24 cellular contexts compared by ENCODE assay signal in genomic region chr4:156924774-156925173, GRCh38. TPM values are rescaled to one million over a fixed set of nuclear protein-coding genes. Genes with fewer than 3 reads are reported as not detected.
DNase-seq lines count a peak whose midpoint lies in the region; ATAC-seq and TF ChIP-seq lines count a peak whose summit lies in the region.
"Had no signal": no experiment of that assay in that cellular context is flagged by ENCODE, and none has a peak within 500 bp of the region (broad histone marks: within the 10 kb centered on the region; RNA-seq: fewer than 3 reads in every experiment).

No MANE protein-coding gene starts in this region.

- H3F3A ChIP-seq in SK-N-SH (replicated peaks; ENCODE audit: insufficient read depth) (peaks cover 4% of the 10 kb centered on the region), GM23338 (replicated peaks; ENCODE audit: low read depth) (no peaks in the 10 kb centered on the region)

- H3K36me3 Mint-ChIP-seq in GM23338 (ENCODE audit: low read depth): 0 out of 3 replicates have a peak, but pooled peaks cover 5% of the 10 kb centered on the region
- H3K36me3 Mint-ChIP-seq in naive thymus-derived CD8-positive, alpha-beta T cell: no peaks in the 10 kb centered on the region
- H3K36me3 Mint-ChIP-seq: CD8-positive, alpha-beta memory T cell had no signal

- TF ChIP-seq RAD21 in SK-N-SH (IDR thresholded peaks at IDR 0.05; ENCODE audit: low read length): no peak

- H3K79me2 ChIP-seq in SK-N-SH (ENCODE audit: insufficient read depth): peaks cover 99% of the 10 kb centered on the region
- no peaks in the 10 kb centered on the region for H3K79me2 ChIP-seq in GM23338 (replicated peaks; ENCODE audit: insufficient read depth)

- peaks cover 0 to 8% of the 10 kb centered on the region in 2 experiments for H3K36me3 ChIP-seq in SK-N-SH (replicated peaks in 1 of 2; ENCODE audit: control insufficient read depth in 1 of 2, insufficient read depth in 2 of 2, low read length in 1 of 2)
- H3K36me3 ChIP-seq in GM23338 (ENCODE audit: insufficient read depth): no peaks in the 10 kb centered on the region
- H3K36me3 ChIP-seq: BE2C; BLaER1 treated with 17β-estradiol and CSF1 and Interleukin-3, amounts not matched to agents 10 nM and 100 nM; HAP-1 had no signal

- no peak overlapping the region for H2AFZ ChIP-seq in SK-N-SH (ENCODE audit: low read depth)
- H2AFZ ChIP-seq in GM23338: no peak overlapping the region

- no peak overlapping the region for H3K4me2 ChIP-seq in SK-N-SH
- no peak overlapping the region for H3K4me2 ChIP-seq in GM23338
- H3K4me2 ChIP-seq: A549; BLaER1 treated with 17β-estradiol and CSF1 and Interleukin-3, amounts not matched to agents 10 nM and 100 nM had no signal

- CTCF ChIA-PET in SK-N-SH (lab: Yijun Ruan, JAX): no interaction called here

- H3K27ac ChIP-seq in SK-N-SH (ENCODE audit: low read depth in 2 of 2, low read length in 1 of 2) (no peak overlapping the region; a peak in 1 of 4 replicates), GM23338 (ENCODE audit: low read depth) (no peak overlapping the region), VCaP (peak overlapping the region; percentile 64)
- H3K27ac ChIP-seq: A549; BLaER1 treated with 17β-estradiol and CSF1 and Interleukin-3, amounts not matched to agents 10 nM and 100 nM had no signal

- no peaks in the 10 kb centered on the region for H3K9me3 ChIP-seq in SK-N-SH
- H3K9me3 ChIP-seq: A549, BE2C had no signal

- peaks cover 12% of the 10 kb centered on the region; the same call in 2 of the 3 replicates for H3K9me3 Mint-ChIP-seq in GM23338
- H3K9me3 Mint-ChIP-seq in naive thymus-derived CD8-positive, alpha-beta T cell: peaks cover 0 to 20% (median 7%) of the 10 kb centered on the region in 9 donors

- DNase-seq in SK-N-SH (no peak), GM23338 (ENCODE audit: low spot score) (no peak), fibroblast of the aortic adventitia (ENCODE audit: low read depth) (peak; percentile 38), Right ventricle myocardium inferior (ENCODE audit: missing footprints) (no peak)
- DNase-seq in stimulated activated naive CD4-positive, alpha-beta T cell (lab: John Stamatoyannopoulos, UW): no peak
- no peak for DNase-seq in naive thymus-derived CD8-positive, alpha-beta T cell
- DNase-seq: 8988T; ACHN; AML-193; BE2C; CD4-positive, alpha-beta T cell; CD8-positive, alpha-beta memory T cell; DMS79; EL; GDM1; GOT3; HFFc6 had no signal

- H3K4me3 Mint-ChIP-seq in GM23338: no peak overlapping the region
- no peak overlapping the region for H3K4me3 Mint-ChIP-seq in naive thymus-derived CD8-positive, alpha-beta T cell
- H3K4me3 Mint-ChIP-seq: CD14-positive monocyte; CD4-positive, alpha-beta T cell; CD8-positive, alpha-beta memory T cell; HFFc6 had no signal

- TF ChIP-seq EP300 in SK-N-SH (IDR thresholded peaks at IDR 0.05; ENCODE audit: borderline replicate concordance in 1 of 2, low read depth in 1 of 2, low read length in 1 of 2): no peak

- H3K9me2 ChIP-seq in SK-N-SH: no peaks in the 10 kb centered on the region
- H3K9me2 ChIP-seq in GM23338 (ENCODE audit: insufficient read depth): peaks cover 4% of the 10 kb centered on the region; the same call in 1 of the 2 replicates

- no peaks in the 10 kb centered on the region for H3K27me3 Mint-ChIP-seq in GM23338 (ENCODE audit: insufficient read depth, low read depth, poor library complexity)
- peaks cover 0 to 6% (median 0%) of the 10 kb centered on the region in 5 donors for H3K27me3 Mint-ChIP-seq in naive thymus-derived CD8-positive, alpha-beta T cell
- H3K27me3 Mint-ChIP-seq: CD4-positive, alpha-beta T cell; CD8-positive, alpha-beta memory T cell had no signal

- H3K27ac Mint-ChIP-seq in GM23338: peak overlapping the region; percentile 21; the same call in 1 of the 2 replicates
- H3K27ac Mint-ChIP-seq in naive thymus-derived CD8-positive, alpha-beta T cell: no peak overlapping the region
- H3K27ac Mint-ChIP-seq: CD4-positive, alpha-beta T cell; CD8-positive, alpha-beta memory T cell; HFFc6 had no signal

- POLR2A ChIA-PET in SK-N-SH (lab: Yijun Ruan, JAX): no interaction called here
- POLR2A ChIA-PET in naive thymus-derived CD8-positive, alpha-beta T cell (lab: Charles Lee): no interaction called here

- H3K4me3 ChIP-seq in SK-N-SH (ENCODE audit: low read depth in 2 of 2, low read length in 1 of 2) (no peak overlapping the region), GM23338 (no peak overlapping the region), fibroblast of the aortic adventitia (ENCODE audit: low read depth, low read length) (no peak overlapping the region)
- H3K4me3 ChIP-seq: A549; BLaER1 treated with 17β-estradiol and CSF1 and Interleukin-3, amounts not matched to agents 10 nM and 100 nM; GM12878; HAP-1 had no signal

- TF ChIP-seq CTCF in SK-N-SH (IDR thresholded peaks at IDR 0.05): no peak
- TF ChIP-seq CTCF in GM23338 (conservative IDR thresholded peaks at IDR 0.05; ENCODE audit: low read depth in 2 of 2): no peak
- no peak for TF ChIP-seq CTCF in VCaP (conservative IDR thresholded peaks at IDR 0.05)
- TF ChIP-seq CTCF in fibroblast of the aortic adventitia (IDR thresholded peaks at IDR 0.05; ENCODE audit: insufficient read depth, low read length): no peak

- ATAC-seq in SK-N-SH treated with all-trans-retinoic acid at 6 μM for 48 hours (peak; percentile 65; the same call in 2 of the 3 replicates), GM23338 (no peak), Right ventricle myocardium inferior (no peak)
- ATAC-seq in naive thymus-derived CD8-positive, alpha-beta T cell: no peak
- ATAC-seq: A549, GM12878 had no signal

- H4K20me1 ChIP-seq in SK-N-SH (ENCODE audit: insufficient read depth): 0 out of 2 replicates have a peak, but pooled peaks cover 4% of the 10 kb centered on the region
- H4K20me1 ChIP-seq in GM23338 (replicated peaks; ENCODE audit: insufficient read depth): no peaks in the 10 kb centered on the region
- H4K20me1 ChIP-seq: BLaER1 treated with 17β-estradiol and CSF1 and Interleukin-3, amounts not matched to agents 10 nM and 100 nM had no signal

- peaks cover 0 to 9% of the 10 kb centered on the region in 2 experiments; a peak in 1 of 4 replicates for H3K4me1 ChIP-seq in SK-N-SH (ENCODE audit: control insufficient read depth in 1 of 2, insufficient read depth in 2 of 2, low read depth in 1 of 2, low read length in 1 of 2)
- no peaks in the 10 kb centered on the region for H3K4me1 ChIP-seq in GM23338 (ENCODE audit: insufficient read depth)
- H3K4me1 ChIP-seq: A549; BE2C; BLaER1 treated with 17β-estradiol and CSF1 and Interleukin-3, amounts not matched to agents 10 nM and 100 nM had no signal

- H3K9ac ChIP-seq in SK-N-SH: no peak overlapping the region
- H3K9ac ChIP-seq: BLaER1 treated with 17β-estradiol and CSF1 and Interleukin-3, amounts not matched to agents 10 nM and 100 nM had no signal

- no peaks in the 10 kb centered on the region; the same call in 2 of the 3 replicates for H3K4me1 Mint-ChIP-seq in GM23338
- no peaks in the 10 kb centered on the region for H3K4me1 Mint-ChIP-seq in naive thymus-derived CD8-positive, alpha-beta T cell
- H3K4me1 Mint-ChIP-seq: CD8-positive, alpha-beta memory T cell had no signal

- intact Hi-C loops in Right ventricle myocardium inferior (cut with DNase I): no loop called here

- no peaks in the 10 kb centered on the region for H3K27me3 ChIP-seq in SK-N-SH (ENCODE audit: insufficient read depth)
- H3K27me3 ChIP-seq in GM23338 (ENCODE audit: insufficient read depth): no peaks in the 10 kb centered on the region
- H3K27me3 ChIP-seq: BE2C; BLaER1 treated with 17β-estradiol and CSF1 and Interleukin-3, amounts not matched to agents 10 nM and 100 nM had no signal

TF ChIP-seq in SK-N-SH treated with all-trans-retinoic acid at 6 μM for 48 hours, 23 proteins besides CTCF, POLR2A, EP300 and RAD21 (continues in another document):
- TF ChIP-seq ZFP3 (CRISPR knock-in tag; IDR thresholded peaks at IDR 0.05): no peak
- TF ChIP-seq OSR1 (CRISPR knock-in tag; IDR thresholded peaks at IDR 0.05): no peak
- no peak for TF ChIP-seq TOX (CRISPR knock-in tag; IDR thresholded peaks at IDR 0.05; ENCODE audit: borderline replicate concordance)
- no peak for TF ChIP-seq SNAI2 (CRISPR knock-in tag; IDR thresholded peaks at IDR 0.05)
- TF ChIP-seq ZNF565 (CRISPR knock-in tag; conservative IDR thresholded peaks at IDR 0.05; ENCODE audit: low read depth): no peak
- TF ChIP-seq ARNTL (CRISPR knock-in tag; IDR thresholded peaks at IDR 0.05; ENCODE audit: borderline replicate concordance, low read depth): no peak

TF ChIP-seq in SK-N-SH, 30 proteins besides CTCF, POLR2A, EP300 and RAD21 (continues in another document):
- TF ChIP-seq TAF1 (IDR thresholded peaks at IDR 0.05; ENCODE audit: borderline replicate concordance, low read depth, low read length) (no peak), MEF2A (IDR thresholded peaks at IDR 0.05; ENCODE audit: borderline replicate concordance, low read depth) (no peak), USF1 (IDR thresholded peaks at IDR 0.05; ENCODE audit: borderline replicate concordance, low read depth) (no peak), POLR2AphosphoS5 (IDR thresholded peaks at IDR 0.05; ENCODE audit: low read depth, low read length) (no peak)

RNA-seq across cellular contexts. Expression of gene PDGFC, which starts 46.8 kb away (rescaled TPM):
- 29.8 and 36.2 TPM in 2 replicates for polyA plus RNA-seq in SK-N-SH (2012; rRNA removed)
- 37.7 and 40.7 TPM in 2 replicates for polyA plus RNA-seq in SK-N-SH (2012; cell fraction: cytosol; rRNA removed)
- polyA plus RNA-seq in SK-N-SH (2012; cell fraction: nucleus; rRNA removed): 27.3 and 49.5 TPM in 2 replicates
- 3.4 and 3.6 TPM in 2 replicates for total RNA-seq in GM23338 (2014; rRNA removed; shearing (Covaris generic))
- polyA plus RNA-seq in GM23338 (2016; fragmentation: Nextera tagmentation; extraction: Ambion mirVana): 1.3 and 1.8 TPM in 2 replicates
- 30.5 and 42.8 TPM in 2 replicates for total RNA-seq in fibroblast of the aortic adventitia (ENCODE audit: low replicate concordance)
- not detected for total RNA-seq in naive thymus-derived CD8-positive, alpha-beta T cell
- polyA plus RNA-seq in naive thymus-derived CD8-positive, alpha-beta T cell: not detected
- total RNA-seq in Right ventricle myocardium inferior: 12.6 TPM
- total RNA-seq: CD4-positive, alpha-beta T cell had no signal
- polyA plus RNA-seq: CD8-positive, alpha-beta memory T cell had no signal
